In genomic region chr21:26849428-26850115, GRCh38 we compare ENCODE assay signal across 8 cellular contexts. TPM values are rescaled to one million over a fixed set of nuclear protein-coding genes. Genes with fewer than 3 reads are reported as not detected.
DNase-seq lines count a peak whose midpoint lies in the region; ATAC-seq, FAIRE-seq and TF ChIP-seq lines count a peak whose summit lies in the region.

No MANE protein-coding gene starts in this region.

- POLR2A ChIA-PET in HEK293 (lab: Yijun Ruan, JAX) = no interaction called here

- peaks cover 8% of the 10 kb centered on the region for H3K4me1 ChIP-seq in CD4-positive, CD25-positive, alpha-beta regulatory T cell (ENCODE audit: control insufficient read depth, insufficient read depth, low read length, poor library complexity, severe bottlenecking)
- no peaks in the 10 kb centered on the region; the same call in 1 of the 2 replicates for H3K4me1 ChIP-seq in HEK293 (ENCODE audit: control insufficient read depth, insufficient read depth, low read length)
- H3K4me1 ChIP-seq in fibroblast of lung (ENCODE audit: control insufficient read depth, extremely low read depth, insufficient read depth, low read length) = no peaks in the 10 kb centered on the region
- H3K4me1 ChIP-seq in small intestine (ENCODE audit: control insufficient read depth in 2 of 2, insufficient read depth in 1 of 2, low read depth in 1 of 2, low read length in 1 of 2) = no peaks in the 10 kb centered on the region

- ATAC-seq in CD4-positive, CD25-positive, alpha-beta regulatory T cell (ENCODE audit: low read depth in 2 of 2) = no peak
- ATAC-seq in GM21390 (IDR thresholded peaks at IDR 0.05; ENCODE audit: unreplicated experiment) (no peak), GM18861 (IDR thresholded peaks at IDR 0.05; ENCODE audit: unreplicated experiment) (no peak)

- H3K27ac Mint-ChIP-seq in CD4-positive, CD25-positive, alpha-beta regulatory T cell = no peak overlapping the region
- no peak overlapping the region for H3K27ac Mint-ChIP-seq in activated T-cell treated with anti-CD3 and anti-CD28 coated beads, Interleukin-2, amount 50 U/mL, for 24 hours

- peaks cover 0 to 3% (median 0%) of the 10 kb centered on the region in 7 donors for H3K9me3 Mint-ChIP-seq in CD4-positive, CD25-positive, alpha-beta regulatory T cell
- H3K9me3 Mint-ChIP-seq in activated T-cell treated with anti-CD3 and anti-CD28 coated beads, Interleukin-2, amount 50 U/mL, for 24 hours = no peaks in the 10 kb centered on the region

- H2AFZ ChIP-seq in fibroblast of lung (ENCODE audit: low read length) = no peak overlapping the region

- peaks cover 45% of the 10 kb centered on the region for H3K27me3 Mint-ChIP-seq in CD4-positive, CD25-positive, alpha-beta regulatory T cell
- peaks cover 64% of the 10 kb centered on the region for H3K27me3 Mint-ChIP-seq in activated T-cell treated with anti-CD3 and anti-CD28 coated beads, Interleukin-2, amount 50 U/mL, for 24 hours

- peak in 2 of 3 donors; percentile 30 to 38 for DNase-seq in CD4-positive, CD25-positive, alpha-beta regulatory T cell
- peak; percentile 61 for DNase-seq in RKO (ENCODE audit: low spot score)
- peak; percentile 52 to 85 for DNase-seq in fibroblast of lung (ENCODE audit: low read depth in 2 of 2)
- peak; percentile 43 for DNase-seq in small intestine
- DNase-seq in activated T-cell treated with anti-CD3 and anti-CD28 coated beads, Interleukin-2, amount 50 U/mL, for 24 hours = no peak

- peak overlapping the region; percentile 78 for H3K4me2 ChIP-seq in fibroblast of lung (ENCODE audit: extremely low read depth, insufficient read depth, low read length)

- FAIRE-seq in small intestine (lab: Jason Lieb, UNC) = peak; percentile 93

- peaks cover 6% of the 10 kb centered on the region for H3K79me2 ChIP-seq in fibroblast of lung (ENCODE audit: control insufficient read depth, insufficient read depth, low read length)

- H3K9ac ChIP-seq in fibroblast of lung (ENCODE audit: insufficient read depth, low read length) = no peak overlapping the region

- WGBS in small intestine, 3 donors = 13 to 19% (median 13%) methylated on average over 4 of the region's 4 CpGs

- peaks cover 0 to 19% (median 10%) of the 10 kb centered on the region in 4 donors for H3K4me1 Mint-ChIP-seq in CD4-positive, CD25-positive, alpha-beta regulatory T cell
- peaks cover 23% of the 10 kb centered on the region for H3K4me1 Mint-ChIP-seq in activated T-cell treated with anti-CD3 and anti-CD28 coated beads, Interleukin-2, amount 50 U/mL, for 24 hours (ENCODE audit: low read depth)

- no peaks in the 10 kb centered on the region for H3K9me3 ChIP-seq in CD4-positive, CD25-positive, alpha-beta regulatory T cell (ENCODE audit: control insufficient read depth in 2 of 2, low read length in 2 of 2)
- no peaks in the 10 kb centered on the region for H3K9me3 ChIP-seq in HEK293 (ENCODE audit: control insufficient read depth, insufficient read depth, low read depth, low read length)
- H3K9me3 ChIP-seq in fibroblast of lung (ENCODE audit: control insufficient read depth, insufficient read depth, low read depth, low read length) = no peaks in the 10 kb centered on the region
- H3K9me3 ChIP-seq in small intestine (ENCODE audit: control insufficient read depth, low read depth) = no peaks in the 10 kb centered on the region

- peaks cover 20% of the 10 kb centered on the region for H3K27me3 ChIP-seq in CD4-positive, CD25-positive, alpha-beta regulatory T cell (ENCODE audit: control insufficient read depth, insufficient read depth, low read length)
- H3K27me3 ChIP-seq in fibroblast of lung (ENCODE audit: control insufficient read depth, insufficient read depth, low read length) (no peaks in the 10 kb centered on the region), small intestine (ENCODE audit: control insufficient read depth in 2 of 2, insufficient read depth in 2 of 2, low read length in 2 of 2) (peaks cover 0 to 9% of the 10 kb centered on the region in 2 donors)

- no peak overlapping the region for H3K4me3 ChIP-seq in CD4-positive, CD25-positive, alpha-beta regulatory T cell (ENCODE audit: low read depth, low read length)
- H3K4me3 ChIP-seq in HEK293 (ENCODE audit: low read depth, low read length) (no peak overlapping the region), fibroblast of lung (replicated peaks in 1 of 4; ENCODE audit: control extremely low read depth in 1 of 4, insufficient read depth in 1 of 4, low read depth in 3 of 4, low read length in 4 of 4) (peak overlapping the region in 1 of 4 experiments; percentile 28), small intestine (ENCODE audit: low read depth in 1 of 2, low read length in 2 of 2) (no peak overlapping the region)

- CTCF ChIA-PET in HEK293 (lab: Yijun Ruan, JAX) = interaction anchor here (0.8 to 4.2 kb wide), 17 partner anchors 31 to 1896 kb away, joined by 3 to 76 read pairs (median 5); no protein-coding TSS in a partner anchor

- H3K36me3 ChIP-seq in CD4-positive, CD25-positive, alpha-beta regulatory T cell (ENCODE audit: control insufficient read depth, insufficient read depth, low read length) = no peaks in the 10 kb centered on the region
- no peaks in the 10 kb centered on the region for H3K36me3 ChIP-seq in HEK293 (ENCODE audit: control insufficient read depth in 2 of 2, insufficient read depth in 1 of 2, low read length in 2 of 2)
- no peaks in the 10 kb centered on the region for H3K36me3 ChIP-seq in fibroblast of lung (ENCODE audit: control insufficient read depth, insufficient read depth, low read length)
- H3K36me3 ChIP-seq in small intestine (ENCODE audit: control insufficient read depth in 2 of 2, insufficient read depth in 2 of 2, low read length in 2 of 2) = no peaks in the 10 kb centered on the region

- H3K27ac ChIP-seq in CD4-positive, CD25-positive, alpha-beta regulatory T cell (ENCODE audit: insufficient read depth, low read length, poor library complexity, severe bottlenecking) = no peak overlapping the region
- H3K27ac ChIP-seq in HEK293 (ENCODE audit: extremely low read depth, low read depth, low read length) (no peak overlapping the region), fibroblast of lung (ENCODE audit: insufficient read depth, low read length) (no peak overlapping the region), small intestine (ENCODE audit: low read depth in 1 of 2, low read length in 1 of 2) (no peak overlapping the region)

- H3K4me3 Mint-ChIP-seq in CD4-positive, CD25-positive, alpha-beta regulatory T cell = no peak overlapping the region
- H3K4me3 Mint-ChIP-seq in activated T-cell treated with anti-CD3 and anti-CD28 coated beads, Interleukin-2, amount 50 U/mL, for 24 hours = no peak overlapping the region

- H3K36me3 Mint-ChIP-seq in CD4-positive, CD25-positive, alpha-beta regulatory T cell = no peaks in the 10 kb centered on the region
- no peaks in the 10 kb centered on the region for H3K36me3 Mint-ChIP-seq in activated T-cell treated with anti-CD3 and anti-CD28 coated beads, Interleukin-2, amount 50 U/mL, for 24 hours (ENCODE audit: low read depth)

- no peaks in the 10 kb centered on the region for H4K20me1 ChIP-seq in fibroblast of lung (ENCODE audit: control insufficient read depth, extremely low read depth, insufficient read depth, low read length)

- TF ChIP-seq CTCF in HEK293 (tag by site-specific recombination; IDR thresholded peaks at IDR 0.05) (no peak), fibroblast of lung (conservative IDR thresholded peaks at IDR 0.05 in 1 of 2, IDR thresholded peaks at IDR 0.05 in 1 of 2; ENCODE audit: low read depth in 1 of 2, low read length in 2 of 2) (peak; percentile 48 to 49)

TF ChIP-seq in HEK293, 187 proteins besides CTCF, POLR2A, EP300 and RAD21 (continues in another document):
- peak; percentile 52 for TF ChIP-seq SP7 (tag by site-specific recombination; IDR thresholded peaks at IDR 0.05)

RNA-seq across cellular contexts. Expression of gene ADAMTS1, which starts 4.4 kb away (rescaled TPM):
- total RNA-seq in CD4-positive, CD25-positive, alpha-beta regulatory T cell = 0.32 TPM
- under 1 TPM in 1 of 4 donors, not detected in 3; 0.03 TPM for polyA plus RNA-seq in CD4-positive, CD25-positive, alpha-beta regulatory T cell
- total RNA-seq in fibroblast of lung = 186 and 199 TPM in 2 replicates
- polyA plus RNA-seq in fibroblast of lung (200 and 208 TPM in 2 replicates), small intestine (10 to 100 TPM in 1 of 3 donors, 1 to 10 TPM in 1, under 1 TPM in 1; 0.89 to 94.8 (median 4.1) TPM)
- polyA plus RNA-seq in fibroblast of lung (2012) = 119 and 123 TPM in 2 replicates
- 886 and 1,145 TPM in 2 replicates for polyA minus RNA-seq in fibroblast of lung (ENCODE audit: low replicate concordance)
